8 cellular contexts compared by ENCODE assay signal in the genomic region with DNA sequence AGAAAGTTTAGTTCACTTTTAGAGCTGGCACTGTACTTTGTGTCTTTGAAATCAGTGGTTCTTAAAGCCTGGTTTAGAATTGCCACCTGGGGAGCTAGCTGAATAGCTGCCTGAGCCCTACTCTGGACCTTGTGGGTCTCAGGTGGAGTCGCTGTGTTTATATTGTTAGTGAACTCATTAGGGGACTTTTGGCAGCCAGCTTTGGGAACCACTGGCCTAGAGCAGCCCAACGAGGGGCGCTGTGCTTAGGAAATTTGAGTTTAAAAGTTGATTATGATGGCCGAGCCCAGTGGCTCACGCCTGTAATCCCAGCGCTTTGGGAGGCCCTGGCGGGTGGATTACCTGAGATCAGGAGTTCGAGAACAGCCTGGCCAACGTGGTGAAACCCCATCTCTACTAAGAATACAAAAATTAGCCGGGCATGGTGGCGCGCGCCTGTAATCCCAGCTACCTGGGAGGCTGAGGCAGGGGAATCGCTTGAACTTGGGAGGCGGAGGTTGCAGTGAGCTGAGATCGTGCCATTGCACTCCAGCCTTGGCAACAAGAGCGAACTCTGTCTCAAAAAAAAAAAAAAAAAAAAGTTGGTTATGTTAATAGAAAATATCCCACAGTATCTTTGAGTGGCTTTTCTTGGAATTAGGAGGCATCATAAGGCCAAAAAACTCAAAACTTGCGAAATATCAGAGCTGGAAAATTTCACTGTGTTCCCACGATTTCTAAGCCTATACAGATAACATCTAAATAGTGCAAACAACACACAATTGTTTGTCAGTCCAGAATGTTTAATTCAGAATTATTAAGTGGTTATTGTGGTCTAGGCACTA. TPM values are rescaled to one million over a fixed set of nuclear protein-coding genes. Genes with fewer than 3 reads are reported as not detected.
A peak's percentile ranks its signal among the peaks of the same experiment; 100 is the strongest.
DNase-seq lines count a peak whose midpoint lies in the region; ATAC-seq and TF ChIP-seq lines count a peak whose summit lies in the region.

No MANE protein-coding gene starts in this region.

- H3K4me3 ChIP-seq in SJCRH30 (peak overlapping the region; percentile 74), endodermal cell (ENCODE audit: low read length) (peak overlapping the region; percentile 89), neural cell (ENCODE audit: low read length) (peak overlapping the region; percentile 98)

- H3K4me1 ChIP-seq in SJCRH30 = 0 out of 2 replicates have a peak, but pooled peaks cover 4% of the 10 kb centered on the region
- peaks cover 2% of the 10 kb centered on the region for H3K4me1 ChIP-seq in endodermal cell (ENCODE audit: control insufficient read depth, insufficient read depth, low read length)

- H3K79me2 ChIP-seq in neural cell (replicated peaks; ENCODE audit: insufficient read depth, low read length) = no peaks in the 10 kb centered on the region

- H3K4me1 Mint-ChIP-seq in endodermal cell = peaks cover 14% of the 10 kb centered on the region

- H3K4me3 Mint-ChIP-seq in endodermal cell = peak overlapping the region; percentile 72

- no peaks in the 10 kb centered on the region for H4K20me1 ChIP-seq in neural cell (ENCODE audit: insufficient read depth)

- H3K27me3 ChIP-seq in SJCRH30 (no peaks in the 10 kb centered on the region), endodermal cell (ENCODE audit: control insufficient read depth, insufficient read depth, low read length, poor library complexity, severe bottlenecking) (no peaks in the 10 kb centered on the region), neural cell (ENCODE audit: insufficient read depth, low read depth, low read length) (no peaks in the 10 kb centered on the region)

- peak overlapping the region; percentile 7 for H3K4me2 ChIP-seq in neural cell (ENCODE audit: low read length)

- peak overlapping the region; percentile 92 for H3K27ac Mint-ChIP-seq in endodermal cell

- H3K9ac ChIP-seq in endodermal cell (ENCODE audit: extremely low read depth, low read length, poor library complexity, severe bottlenecking) (peak overlapping the region; percentile 66), neural cell (ENCODE audit: low read length) (peak overlapping the region; percentile 70)

- H3K9me3 ChIP-seq in SJCRH30 (replicated peaks) (no peaks in the 10 kb centered on the region), endodermal cell (ENCODE audit: control insufficient read depth, low read length) (no peaks in the 10 kb centered on the region), neural cell (ENCODE audit: low read length) (no peaks in the 10 kb centered on the region)

- H3K27ac ChIP-seq in SJCRH30 (peak overlapping the region; percentile 82), endodermal cell (ENCODE audit: low read depth, low read length) (no peak overlapping the region), neural cell (ENCODE audit: low read length) (no peak overlapping the region)

- TF ChIP-seq CTCF in endodermal cell (conservative IDR thresholded peaks at IDR 0.05) (peak; percentile 18), neural cell (IDR thresholded peaks at IDR 0.05; ENCODE audit: poor library complexity, severe bottlenecking) (no peak)

- H3K27me3 Mint-ChIP-seq in endodermal cell (ENCODE audit: insufficient read depth) = no peaks in the 10 kb centered on the region

- no peaks in the 10 kb centered on the region for H3K36me3 ChIP-seq in SJCRH30
- no peaks in the 10 kb centered on the region for H3K36me3 ChIP-seq in endodermal cell (ENCODE audit: control insufficient read depth, insufficient read depth, low read length)
- H3K36me3 ChIP-seq in neural cell (ENCODE audit: insufficient read depth, low read length) = no peaks in the 10 kb centered on the region

- TF ChIP-seq EP300 in neural cell (conservative IDR thresholded peaks at IDR 0.05; ENCODE audit: poor library complexity, severe bottlenecking) = no peak

- H2AFZ ChIP-seq in neural cell (ENCODE audit: low read depth, low read length) = peak overlapping the region; percentile 93

- TF ChIP-seq RAD21 in neural cell (conservative IDR thresholded peaks at IDR 0.05) = no peak

- 53 to 78% methylated on average over 2 to 18 of the region's 19 CpGs for WGBS in endodermal cell (ENCODE audit: insufficient coverage in 1 of 2, insufficient read length in 1 of 2), 2 experiments

- ATAC-seq in HG02610 (IDR thresholded peaks at IDR 0.05; ENCODE audit: unreplicated experiment) (peak; percentile 1), HG03565 (IDR thresholded peaks at IDR 0.05; ENCODE audit: unreplicated experiment) (no peak)

- DNase-seq in DMS53 treated with DMSO at 0.1 percent for 48 hours (lab: John Stamatoyannopoulos, UW; ENCODE audit: unreplicated experiment) (peak; percentile 60), DMS53 (lab: John Stamatoyannopoulos, UW) (no peak), SJCRH30 (no peak), endodermal cell (peak; percentile 59), GDM1 (lab: John Stamatoyannopoulos, UW) (no peak)

- peaks cover 4% of the 10 kb centered on the region for H3K9me3 Mint-ChIP-seq in endodermal cell

- no peaks in the 10 kb centered on the region for H3K9me2 ChIP-seq in neural cell (ENCODE audit: insufficient read depth, low read length)

- no peaks in the 10 kb centered on the region for H3F3A ChIP-seq in neural cell (ENCODE audit: insufficient read depth, low read length, poor library complexity, severe bottlenecking)

- peaks cover 4% of the 10 kb centered on the region for H3K36me3 Mint-ChIP-seq in endodermal cell (ENCODE audit: low read depth)

TF ChIP-seq in neural cell, 6 proteins besides CTCF, POLR2A, EP300 and RAD21:
- no peak for TF ChIP-seq EZH2 (IDR thresholded peaks at IDR 0.05; ENCODE audit: borderline replicate concordance, insufficient read depth, low read length, poor library complexity, severe bottlenecking)
- no peak for TF ChIP-seq POLR2AphosphoS5 (IDR thresholded peaks at IDR 0.05)
- no peak for TF ChIP-seq MXI1 (conservative IDR thresholded peaks at IDR 0.05; ENCODE audit: poor library complexity, severe bottlenecking)

RNA-seq across cellular contexts. Expression of a gene that starts 0.8 kb away (rescaled TPM):
- total RNA-seq in SJCRH30 (2014; rRNA removed; shearing (Covaris generic)) = 59.4 and 61.5 TPM in 2 replicates
- 10 to 100 TPM; 42.4 to 48.4 TPM for total RNA-seq in endodermal cell
- 30.6 TPM for polyA plus RNA-seq in endodermal cell (2013, experiment 1 of 2)
- 29.2 TPM for polyA plus RNA-seq in endodermal cell (2013, experiment 2 of 2)
- polyA plus RNA-seq in neural cell = 8.3 and 8.8 TPM in 2 replicates
- 15.7 and 20.9 TPM in 2 replicates for polyA minus RNA-seq in neural cell

Comparison
In these comparisons a context has a peak if more than half of its experiments do, and no peak if none do; other contexts are left out.
1. DNase-seq: peak in DMS53 treated with DMSO at 0.1 percent for 48 hours (single experiment) and endodermal cell (single experiment); none in DMS53 (single experiment), SJCRH30 (0 of 2) and GDM1 (single experiment).
2. Peak in every context shown above with its lines, with median percentiles within 50 percentile points of each other: H3K4me3 ChIP-seq.